30 cellular contexts compared by ENCODE assay signal in the genomic region with DNA sequence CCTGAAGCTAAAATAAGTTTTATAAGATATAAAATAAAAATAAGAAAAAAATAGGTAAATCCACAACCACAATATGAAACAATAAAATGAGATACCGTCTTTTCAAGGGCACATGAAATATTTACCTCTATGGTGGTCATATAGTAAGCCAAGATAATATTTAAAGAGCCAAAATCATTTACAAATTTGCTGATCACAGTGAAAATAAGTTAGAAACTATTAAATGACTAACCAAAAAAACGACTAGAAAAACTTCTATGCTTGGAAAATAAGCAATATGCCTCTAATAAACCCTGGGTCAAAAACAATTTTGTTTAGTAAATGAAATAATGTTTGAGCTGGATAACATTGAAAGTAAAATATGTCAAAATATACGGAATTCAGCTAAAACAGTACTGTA.
"Had no signal": no experiment of that assay in that cellular context is flagged by ENCODE, and none has a peak within 500 bp of the region (broad histone marks: within the 10 kb centered on the region; RNA-seq: fewer than 3 reads in every experiment).

No MANE protein-coding gene starts in this region.

- ATAC-seq: activated CD8-positive, alpha-beta memory T cell treated with anti-CD3 and anti-CD28 coated beads, Interleukin-2, amount 10 ng/mL, durations not matched to agents 7 days and 5 days; activated CD8-positive, alpha-beta T cell treated with anti-CD3 and anti-CD28 coated beads, Interleukin-2, amount 10 ng/mL, durations not matched to agents 7 days and 5 days; activated naive CD8-positive, alpha-beta T cell treated with anti-CD3 and anti-CD28 coated beads, Interleukin-2, amount 50 U/mL, for 24 hours had no signal

- H3K4me3 ChIP-seq: ascending aorta, cardiac muscle cell had no signal

- H3K4me1 ChIP-seq: ascending aorta had no signal

- FAIRE-seq: bronchial epithelial cell, TTC549 had no signal

- H3K27ac ChIP-seq: ascending aorta, cardiac muscle cell, VCaP had no signal

- DNase-seq: activated B cell treated with CpG ODN at 0.5 μM for 24 hours; activated CD4-positive, alpha-beta memory T cell treated with anti-CD3 and anti-CD28 coated beads, Interleukin-2, amount 10 ng/mL, durations not matched to agents 7 days and 5 days; activated CD4-positive, alpha-beta T cell treated with anti-CD3 and anti-CD28 coated beads for 48 hours; activated CD4-positive, alpha-beta T cell treated with anti-CD3 and anti-CD28 coated beads, Interleukin-2, amount 10 ng/mL, durations not matched to agents 7 days and 5 days; activated CD4-positive, alpha-beta T cell treated with anti-CD3 and anti-CD28 coated beads, Interleukin-2, amount 50 U/mL, for 48 hours; activated CD4-positive, CD25-positive, alpha-beta regulatory T cell treated with anti-CD3 and anti-CD28 coated beads, Interleukin-2, amount 50 U/mL, for 72 hours; activated CD8-positive, alpha-beta memory T cell treated with anti-CD3 and anti-CD28 coated beads for 24 hours; activated CD8-positive, alpha-beta memory T cell treated with anti-CD3 and anti-CD28 coated beads, Interleukin-2, amount 10 ng/mL, durations not matched to agents 7 days and 5 days; activated CD8-positive, alpha-beta memory T cell treated with anti-CD3 and anti-CD28 coated beads, Interleukin-2, amount 50 U/mL, for 48 hours; activated CD8-positive, alpha-beta T cell treated with anti-CD3 and anti-CD28 coated beads, Interleukin-2, amount 10 ng/mL, durations not matched to agents 7 days and 5 days; activated effector memory CD4-positive, alpha-beta T cell treated with Interleukin-2 at 50 U/mL for 16 hours; activated gamma-delta T cell; activated naive CD4-positive, alpha-beta T cell treated with anti-CD3 and anti-CD28 coated beads, Interleukin-2, amount 10 ng/mL, durations not matched to agents 7 days and 5 days; activated naive CD4-positive, alpha-beta T cell treated with Interleukin-2 at 50 U/mL for 16 hours; activated naive CD8-positive, alpha-beta T cell treated with anti-CD3 and anti-CD28 coated beads, Interleukin-2, amount 10 ng/mL, durations not matched to agents 7 days and 5 days; activated naive CD8-positive, alpha-beta T cell treated with anti-CD3 and anti-CD28 coated beads, Interleukin-2, amount 50 U/mL, for 24 hours; activated T-cell treated with anti-CD3 and anti-CD28 coated beads, Interleukin-2, amount 50 U/mL, for 24 hours; activated T-cell treated with anti-CD3 and anti-CD28 coated beads, Interleukin-2, amount 50 U/mL, for 48 hours; amygdala; anterior cingulate cortex; caudate nucleus; cerebellar nuclear complex; T-helper 1 cell; T-helper 2 cell; T-helper 9 cell had no signal

- H3K36me3 ChIP-seq: ascending aorta, cardiac muscle cell had no signal

- H3K27me3 ChIP-seq: ascending aorta, cardiac muscle cell had no signal
